1 cellular context compared by ENCODE assay signal in genomic region chr5:1214163-1214935, GRCh38.
TF ChIP-seq lines count a peak whose summit lies in the region.

No MANE protein-coding gene starts in this region.

TF ChIP-seq in HepG2, 621 proteins besides CTCF, POLR2A, EP300 and RAD21:
- TF ChIP-seq ZBTB20 (CRISPR knock-in tag; IDR thresholded peaks at IDR 0.05; ENCODE audit: borderline replicate concordance, low read depth) (no peak), ATF7-NPFF (CRISPR knock-in tag; IDR thresholded peaks at IDR 0.05; ENCODE audit: low read depth) (no peak), ATF1 (CRISPR knock-in tag; IDR thresholded peaks at IDR 0.05) (no peak), ZNF468 (CRISPR knock-in tag; IDR thresholded peaks at IDR 0.05) (no peak), SP2 (CRISPR knock-in tag; IDR thresholded peaks at IDR 0.05) (no peak), ZNF576 (CRISPR knock-in tag; IDR thresholded peaks at IDR 0.05) (no peak), KLF15 (CRISPR knock-in tag; IDR thresholded peaks at IDR 0.05; ENCODE audit: borderline replicate concordance) (no peak), ZNF362 (CRISPR knock-in tag; IDR thresholded peaks at IDR 0.05; ENCODE audit: borderline replicate concordance) (no peak), ZNF530 (CRISPR knock-in tag; IDR thresholded peaks at IDR 0.05; ENCODE audit: low read depth) (no peak), SOX5 (CRISPR knock-in tag; IDR thresholded peaks at IDR 0.05; ENCODE audit: borderline replicate concordance) (no peak), NFE2L1 (CRISPR knock-in tag; IDR thresholded peaks at IDR 0.05; ENCODE audit: borderline replicate concordance) (no peak), PREB (CRISPR knock-in tag; IDR thresholded peaks at IDR 0.05) (no peak), GABPA (IDR thresholded peaks at IDR 0.05; ENCODE audit: low read depth, low read length) (no peak), GABPA (CRISPR knock-in tag; IDR thresholded peaks at IDR 0.05; ENCODE audit: low read depth) (no peak), ZBTB38 (CRISPR knock-in tag; IDR thresholded peaks at IDR 0.05) (no peak), ZXDC (CRISPR knock-in tag; IDR thresholded peaks at IDR 0.05) (no peak), TOE1 (CRISPR knock-in tag; IDR thresholded peaks at IDR 0.05) (no peak)
- TF ChIP-seq, protein P1, sequence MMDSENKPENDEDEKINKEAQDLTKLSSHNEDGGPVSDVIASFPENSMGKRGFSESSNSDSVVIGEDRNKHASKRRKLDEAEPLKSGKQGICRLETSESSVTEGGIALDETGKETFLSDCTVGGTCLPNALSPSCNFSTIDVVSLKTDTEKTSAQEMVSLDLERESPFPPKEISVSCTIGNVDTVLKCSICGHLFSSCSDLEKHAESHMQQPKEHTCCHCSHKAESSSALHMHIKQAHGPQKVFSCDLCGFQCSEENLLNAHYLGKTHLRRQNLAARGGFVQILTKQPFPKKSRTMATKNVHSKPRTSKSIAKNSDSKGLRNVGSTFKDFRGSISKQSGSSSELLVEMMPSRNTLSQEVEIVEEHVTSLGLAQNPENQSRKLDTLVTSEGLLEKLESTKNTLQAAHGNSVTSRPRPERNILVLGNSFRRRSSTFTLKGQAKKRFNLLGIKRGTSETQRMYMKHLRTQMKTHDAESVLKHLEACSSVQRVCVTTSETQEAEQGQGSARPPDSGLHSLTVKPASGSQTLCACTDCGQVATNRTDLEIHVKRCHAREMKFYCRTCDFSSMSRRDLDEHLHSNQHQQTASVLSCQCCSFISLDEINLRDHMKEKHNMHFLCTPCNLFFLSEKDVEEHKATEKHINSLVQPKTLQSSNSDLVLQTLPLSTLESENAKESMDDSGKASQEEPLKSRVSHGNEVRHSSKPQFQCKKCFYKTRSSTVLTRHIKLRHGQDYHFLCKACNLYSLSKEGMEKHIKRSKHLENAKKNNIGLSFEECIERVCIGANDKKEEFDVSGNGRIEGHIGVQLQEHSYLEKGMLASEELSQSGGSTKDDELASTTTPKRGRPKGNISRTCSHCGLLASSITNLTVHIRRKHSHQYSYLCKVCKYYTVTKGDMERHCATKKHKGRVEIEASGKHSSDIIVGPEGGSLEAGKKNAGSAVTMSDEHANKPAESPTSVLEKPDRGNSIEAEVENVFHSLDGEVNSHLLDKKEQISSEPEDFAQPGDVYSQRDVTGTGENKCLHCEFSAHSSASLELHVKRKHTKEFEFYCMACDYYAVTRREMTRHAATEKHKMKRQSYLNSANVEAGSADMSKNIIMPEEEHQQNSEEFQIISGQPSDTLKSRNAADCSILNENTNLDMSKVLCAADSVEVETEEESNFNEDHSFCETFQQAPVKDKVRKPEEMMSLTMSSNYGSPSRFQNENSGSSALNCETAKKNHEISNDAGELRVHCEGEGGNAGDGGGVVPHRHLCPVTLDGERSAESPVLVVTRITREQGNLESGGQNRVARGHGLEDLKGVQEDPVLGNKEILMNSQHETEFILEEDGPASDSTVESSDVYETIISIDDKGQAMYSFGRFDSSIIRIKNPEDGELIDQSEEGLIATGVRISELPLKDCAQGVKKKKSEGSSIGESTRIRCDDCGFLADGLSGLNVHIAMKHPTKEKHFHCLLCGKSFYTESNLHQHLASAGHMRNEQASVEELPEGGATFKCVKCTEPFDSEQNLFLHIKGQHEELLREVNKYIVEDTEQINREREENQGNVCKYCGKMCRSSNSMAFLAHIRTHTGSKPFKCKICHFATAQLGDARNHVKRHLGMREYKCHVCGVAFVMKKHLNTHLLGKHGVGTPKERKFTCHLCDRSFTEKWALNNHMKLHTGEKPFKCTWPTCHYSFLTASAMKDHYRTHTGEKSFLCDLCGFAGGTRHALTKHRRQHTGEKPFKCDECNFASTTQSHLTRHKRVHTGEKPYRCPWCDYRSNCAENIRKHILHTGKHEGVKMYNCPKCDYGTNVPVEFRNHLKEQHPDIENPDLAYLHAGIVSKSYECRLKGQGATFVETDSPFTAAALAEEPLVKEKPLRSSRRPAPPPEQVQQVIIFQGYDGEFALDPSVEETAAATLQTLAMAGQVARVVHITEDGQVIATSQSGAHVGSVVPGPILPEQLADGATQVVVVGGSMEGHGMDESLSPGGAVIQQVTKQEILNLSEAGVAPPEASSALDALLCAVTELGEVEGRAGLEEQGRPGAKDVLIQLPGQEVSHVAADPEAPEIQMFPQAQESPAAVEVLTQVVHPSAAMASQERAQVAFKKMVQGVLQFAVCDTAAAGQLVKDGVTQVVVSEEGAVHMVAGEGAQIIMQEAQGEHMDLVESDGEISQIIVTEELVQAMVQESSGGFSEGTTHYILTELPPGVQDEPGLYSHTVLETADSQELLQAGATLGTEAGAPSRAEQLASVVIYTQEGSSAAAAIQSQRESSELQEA (CRISPR knock-in tag; IDR thresholded peaks at IDR 0.05; ENCODE audit: not compliant biosample characterization): no peak
- TF ChIP-seq, protein P2, sequence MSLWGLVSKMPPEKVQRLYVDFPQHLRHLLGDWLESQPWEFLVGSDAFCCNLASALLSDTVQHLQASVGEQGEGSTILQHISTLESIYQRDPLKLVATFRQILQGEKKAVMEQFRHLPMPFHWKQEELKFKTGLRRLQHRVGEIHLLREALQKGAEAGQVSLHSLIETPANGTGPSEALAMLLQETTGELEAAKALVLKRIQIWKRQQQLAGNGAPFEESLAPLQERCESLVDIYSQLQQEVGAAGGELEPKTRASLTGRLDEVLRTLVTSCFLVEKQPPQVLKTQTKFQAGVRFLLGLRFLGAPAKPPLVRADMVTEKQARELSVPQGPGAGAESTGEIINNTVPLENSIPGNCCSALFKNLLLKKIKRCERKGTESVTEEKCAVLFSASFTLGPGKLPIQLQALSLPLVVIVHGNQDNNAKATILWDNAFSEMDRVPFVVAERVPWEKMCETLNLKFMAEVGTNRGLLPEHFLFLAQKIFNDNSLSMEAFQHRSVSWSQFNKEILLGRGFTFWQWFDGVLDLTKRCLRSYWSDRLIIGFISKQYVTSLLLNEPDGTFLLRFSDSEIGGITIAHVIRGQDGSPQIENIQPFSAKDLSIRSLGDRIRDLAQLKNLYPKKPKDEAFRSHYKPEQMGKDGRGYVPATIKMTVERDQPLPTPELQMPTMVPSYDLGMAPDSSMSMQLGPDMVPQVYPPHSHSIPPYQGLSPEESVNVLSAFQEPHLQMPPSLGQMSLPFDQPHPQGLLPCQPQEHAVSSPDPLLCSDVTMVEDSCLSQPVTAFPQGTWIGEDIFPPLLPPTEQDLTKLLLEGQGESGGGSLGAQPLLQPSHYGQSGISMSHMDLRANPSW (CRISPR knock-in tag; IDR thresholded peaks at IDR 0.05; ENCODE audit: borderline replicate concordance): no peak
- TF ChIP-seq, protein P3, sequence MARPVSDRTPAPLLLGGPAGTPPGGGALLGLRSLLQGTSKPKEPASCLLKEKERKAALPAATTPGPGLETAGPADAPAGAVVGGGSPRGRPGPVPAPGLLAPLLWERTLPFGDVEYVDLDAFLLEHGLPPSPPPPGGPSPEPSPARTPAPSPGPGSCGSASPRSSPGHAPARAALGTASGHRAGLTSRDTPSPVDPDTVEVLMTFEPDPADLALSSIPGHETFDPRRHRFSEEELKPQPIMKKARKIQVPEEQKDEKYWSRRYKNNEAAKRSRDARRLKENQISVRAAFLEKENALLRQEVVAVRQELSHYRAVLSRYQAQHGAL (CRISPR knock-in tag; IDR thresholded peaks at IDR 0.05; ENCODE audit: not compliant biosample characterization): no peak
